1 cellular context compared by ENCODE assay signal in genomic region chr16:84139628-84140258, GRCh38.
TF ChIP-seq lines count a peak whose summit lies in the region.

No MANE protein-coding gene starts in this region.

TF ChIP-seq in K562, 482 proteins besides CTCF, POLR2A, EP300 and RAD21 (continued from another document and continues in another):
- 0 out of 2 replicates have a peak, but pooled peaks have one; percentile 55 for TF ChIP-seq ZBTB26 (CRISPR knock-in tag; IDR thresholded peaks at IDR 0.05)
- TF ChIP-seq, protein P1, sequence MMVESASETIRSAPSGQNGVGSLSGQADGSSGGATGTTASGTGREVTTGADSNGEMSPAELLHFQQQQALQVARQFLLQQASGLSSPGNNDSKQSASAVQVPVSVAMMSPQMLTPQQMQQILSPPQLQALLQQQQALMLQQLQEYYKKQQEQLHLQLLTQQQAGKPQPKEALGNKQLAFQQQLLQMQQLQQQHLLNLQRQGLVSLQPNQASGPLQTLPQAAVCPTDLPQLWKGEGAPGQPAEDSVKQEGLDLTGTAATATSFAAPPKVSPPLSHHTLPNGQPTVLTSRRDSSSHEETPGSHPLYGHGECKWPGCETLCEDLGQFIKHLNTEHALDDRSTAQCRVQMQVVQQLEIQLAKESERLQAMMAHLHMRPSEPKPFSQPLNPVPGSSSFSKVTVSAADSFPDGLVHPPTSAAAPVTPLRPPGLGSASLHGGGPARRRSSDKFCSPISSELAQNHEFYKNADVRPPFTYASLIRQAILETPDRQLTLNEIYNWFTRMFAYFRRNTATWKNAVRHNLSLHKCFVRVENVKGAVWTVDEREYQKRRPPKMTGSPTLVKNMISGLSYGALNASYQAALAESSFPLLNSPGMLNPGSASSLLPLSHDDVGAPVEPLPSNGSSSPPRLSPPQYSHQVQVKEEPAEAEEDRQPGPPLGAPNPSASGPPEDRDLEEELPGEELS (CRISPR knock-in tag; IDR thresholded peaks at IDR 0.05; ENCODE audit: borderline replicate concordance), result no peak
- TF ChIP-seq MIER1 (IDR thresholded peaks at IDR 0.05; ENCODE audit: low read depth), result no peak
- TF ChIP-seq JUNB (CRISPR knock-in tag; conservative IDR thresholded peaks at IDR 0.05), result no peak
- no peak for TF ChIP-seq ZNF143 (CRISPR knock-in tag; IDR thresholded peaks at IDR 0.05)
- TF ChIP-seq ZNF24 (IDR thresholded peaks at IDR 0.05), result 0 out of 2 replicates have a peak, but pooled peaks have one; percentile 2
- TF ChIP-seq, protein P2, sequence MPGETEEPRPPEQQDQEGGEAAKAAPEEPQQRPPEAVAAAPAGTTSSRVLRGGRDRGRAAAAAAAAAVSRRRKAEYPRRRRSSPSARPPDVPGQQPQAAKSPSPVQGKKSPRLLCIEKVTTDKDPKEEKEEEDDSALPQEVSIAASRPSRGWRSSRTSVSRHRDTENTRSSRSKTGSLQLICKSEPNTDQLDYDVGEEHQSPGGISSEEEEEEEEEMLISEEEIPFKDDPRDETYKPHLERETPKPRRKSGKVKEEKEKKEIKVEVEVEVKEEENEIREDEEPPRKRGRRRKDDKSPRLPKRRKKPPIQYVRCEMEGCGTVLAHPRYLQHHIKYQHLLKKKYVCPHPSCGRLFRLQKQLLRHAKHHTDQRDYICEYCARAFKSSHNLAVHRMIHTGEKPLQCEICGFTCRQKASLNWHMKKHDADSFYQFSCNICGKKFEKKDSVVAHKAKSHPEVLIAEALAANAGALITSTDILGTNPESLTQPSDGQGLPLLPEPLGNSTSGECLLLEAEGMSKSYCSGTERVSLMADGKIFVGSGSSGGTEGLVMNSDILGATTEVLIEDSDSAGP (CRISPR knock-in tag; IDR thresholded peaks at IDR 0.05), result no peak
- no peak for TF ChIP-seq POU5F1 (IDR thresholded peaks at IDR 0.05; ENCODE audit: borderline replicate concordance, low read depth, low read length, partially characterized antibody)
- TF ChIP-seq, protein P3, sequence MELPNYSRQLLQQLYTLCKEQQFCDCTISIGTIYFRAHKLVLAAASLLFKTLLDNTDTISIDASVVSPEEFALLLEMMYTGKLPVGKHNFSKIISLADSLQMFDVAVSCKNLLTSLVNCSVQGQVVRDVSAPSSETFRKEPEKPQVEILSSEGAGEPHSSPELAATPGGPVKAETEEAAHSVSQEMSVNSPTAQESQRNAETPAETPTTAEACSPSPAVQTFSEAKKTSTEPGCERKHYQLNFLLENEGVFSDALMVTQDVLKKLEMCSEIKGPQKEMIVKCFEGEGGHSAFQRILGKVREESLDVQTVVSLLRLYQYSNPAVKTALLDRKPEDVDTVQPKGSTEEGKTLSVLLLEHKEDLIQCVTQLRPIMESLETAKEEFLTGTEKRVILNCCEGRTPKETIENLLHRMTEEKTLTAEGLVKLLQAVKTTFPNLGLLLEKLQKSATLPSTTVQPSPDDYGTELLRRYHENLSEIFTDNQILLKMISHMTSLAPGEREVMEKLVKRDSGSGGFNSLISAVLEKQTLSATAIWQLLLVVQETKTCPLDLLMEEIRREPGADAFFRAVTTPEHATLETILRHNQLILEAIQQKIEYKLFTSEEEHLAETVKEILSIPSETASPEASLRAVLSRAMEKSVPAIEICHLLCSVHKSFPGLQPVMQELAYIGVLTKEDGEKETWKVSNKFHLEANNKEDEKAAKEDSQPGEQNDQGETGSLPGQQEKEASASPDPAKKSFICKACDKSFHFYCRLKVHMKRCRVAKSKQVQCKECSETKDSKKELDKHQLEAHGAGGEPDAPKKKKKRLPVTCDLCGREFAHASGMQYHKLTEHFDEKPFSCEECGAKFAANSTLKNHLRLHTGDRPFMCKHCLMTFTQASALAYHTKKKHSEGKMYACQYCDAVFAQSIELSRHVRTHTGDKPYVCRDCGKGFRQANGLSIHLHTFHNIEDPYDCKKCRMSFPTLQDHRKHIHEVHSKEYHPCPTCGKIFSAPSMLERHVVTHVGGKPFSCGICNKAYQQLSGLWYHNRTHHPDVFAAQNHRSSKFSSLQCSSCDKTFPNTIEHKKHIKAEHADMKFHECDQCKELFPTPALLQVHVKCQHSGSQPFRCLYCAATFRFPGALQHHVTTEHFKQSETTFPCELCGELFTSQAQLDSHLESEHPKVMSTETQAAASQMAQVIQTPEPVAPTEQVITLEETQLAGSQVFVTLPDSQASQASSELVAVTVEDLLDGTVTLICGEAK (IDR thresholded peaks at IDR 0.05), result 0 out of 2 replicates have a peak, but pooled peaks have one; percentile 8
- TF ChIP-seq, protein P3 (CRISPR knock-in tag; IDR thresholded peaks at IDR 0.05), result no peak
- 0 out of 2 replicates have a peak, but pooled peaks have one; percentile 44 for TF ChIP-seq SMARCE1 (IDR thresholded peaks at IDR 0.05)
- no peak for TF ChIP-seq PHF8 (IDR thresholded peaks at IDR 0.05; ENCODE audit: borderline replicate concordance, low read length)
- TF ChIP-seq ESRRA (IDR thresholded peaks at IDR 0.05; ENCODE audit: borderline replicate concordance, low read depth), result 0 out of 2 replicates have a peak, but pooled peaks have one; percentile 5
- TF ChIP-seq, protein P4, sequence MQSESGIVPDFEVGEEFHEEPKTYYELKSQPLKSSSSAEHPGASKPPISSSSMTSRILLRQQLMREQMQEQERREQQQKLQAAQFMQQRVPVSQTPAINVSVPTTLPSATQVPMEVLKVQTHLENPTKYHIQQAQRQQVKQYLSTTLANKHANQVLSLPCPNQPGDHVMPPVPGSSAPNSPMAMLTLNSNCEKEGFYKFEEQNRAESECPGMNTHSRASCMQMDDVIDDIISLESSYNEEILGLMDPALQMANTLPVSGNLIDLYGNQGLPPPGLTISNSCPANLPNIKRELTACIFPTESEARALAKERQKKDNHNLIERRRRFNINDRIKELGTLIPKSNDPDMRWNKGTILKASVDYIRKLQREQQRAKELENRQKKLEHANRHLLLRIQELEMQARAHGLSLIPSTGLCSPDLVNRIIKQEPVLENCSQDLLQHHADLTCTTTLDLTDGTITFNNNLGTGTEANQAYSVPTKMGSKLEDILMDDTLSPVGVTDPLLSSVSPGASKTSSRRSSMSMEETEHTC (IDR thresholded peaks at IDR 0.05), result no peak
- TF ChIP-seq POLR2H (tag; IDR thresholded peaks at IDR 0.05; ENCODE audit: low read depth), result no peak; the same call in 1 of the 2 replicates
- no peak for TF ChIP-seq TRIM24 (IDR thresholded peaks at IDR 0.05)
- TF ChIP-seq KLF13 (tag; IDR thresholded peaks at IDR 0.05; ENCODE audit: borderline replicate concordance, low read depth), result no peak
- TF ChIP-seq ZNF398 (CRISPR knock-in tag; IDR thresholded peaks at IDR 0.05), result 0 out of 2 replicates have a peak, but pooled peaks have one; percentile 9
- no peak for TF ChIP-seq KDM4B (IDR thresholded peaks at IDR 0.05; ENCODE audit: borderline replicate concordance in 2 of 2, low read depth in 1 of 2)
- TF ChIP-seq FOS (IDR thresholded peaks at IDR 0.05; ENCODE audit: extremely low read depth, insufficient read length), result no peak
- peak; percentile 6; the same call in 1 of the 2 replicates for TF ChIP-seq MTA1 (IDR thresholded peaks at IDR 0.05; ENCODE audit: borderline replicate concordance)
- TF ChIP-seq IRF9 (tag; IDR thresholded peaks at IDR 0.05), result peak; percentile 34; the same call in 1 of the 2 replicates
- peak; percentile 46; the same call in 1 of the 2 replicates for TF ChIP-seq POLR2G (IDR thresholded peaks at IDR 0.05; ENCODE audit: low read depth, low read length)
- TF ChIP-seq ARID3B (CRISPR knock-in tag; IDR thresholded peaks at IDR 0.05; ENCODE audit: borderline replicate concordance), result 0 out of 2 replicates have a peak, but pooled peaks have one; percentile 42
- TF ChIP-seq PATZ1 (CRISPR knock-in tag; IDR thresholded peaks at IDR 0.05; ENCODE audit: borderline replicate concordance), result no peak
